In the genomic region with DNA sequence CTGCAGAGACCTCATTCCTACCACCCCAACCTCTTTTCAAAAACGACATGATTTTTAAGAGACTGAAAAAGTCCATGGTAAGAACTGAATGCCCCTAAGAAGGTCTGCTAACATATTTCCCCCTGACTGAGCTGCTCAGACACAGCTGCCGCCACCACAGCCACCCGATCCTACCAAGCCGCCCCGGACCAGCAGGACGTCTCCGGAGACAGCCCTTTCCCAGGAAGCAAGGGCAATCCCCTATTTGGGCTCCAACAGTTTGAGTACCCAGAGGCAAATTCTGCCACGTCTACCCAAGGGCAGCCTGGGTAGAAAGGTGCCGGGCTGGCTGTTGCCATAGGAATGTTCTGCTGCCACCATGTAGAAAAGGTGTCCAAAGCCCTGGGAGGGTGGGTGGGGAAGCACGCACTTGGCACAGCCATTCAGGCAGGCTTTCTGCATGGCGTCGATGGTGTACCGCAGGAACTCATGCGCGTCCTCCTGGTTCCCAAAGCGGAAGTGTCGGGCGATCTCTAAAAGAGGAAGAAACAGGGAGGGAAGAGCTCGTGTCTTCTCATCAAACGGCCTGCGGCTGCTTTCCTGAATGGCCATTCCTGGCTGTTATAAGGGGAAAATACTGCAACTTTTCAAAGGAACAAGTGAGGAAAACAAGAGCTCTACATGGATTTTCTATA, we compare ENCODE assay signal across 16 cellular contexts. TPM values are rescaled to one million over a fixed set of nuclear protein-coding genes. Genes with fewer than 3 reads are reported as not detected.
DNase-seq lines count a peak whose midpoint lies in the region; ATAC-seq, FAIRE-seq and TF ChIP-seq lines count a peak whose summit lies in the region.
"Had no signal": no experiment of that assay in that cellular context is flagged by ENCODE, and none has a peak within 500 bp of the region (broad histone marks: within the 10 kb centered on the region; RNA-seq: fewer than 3 reads in every experiment).

No MANE protein-coding gene starts in this region.

- no peak for FAIRE-seq in astrocyte (lab: Jason Lieb, UNC)

- H4K20me1 ChIP-seq in astrocyte (ENCODE audit: insufficient read depth, low read length): peaks cover 70% of the 10 kb centered on the region

- H3K27ac ChIP-seq in left ventricle myocardium inferior (replicated peaks) (no peak overlapping the region), astrocyte (ENCODE audit: low read depth, low read length) (peak overlapping the region; percentile 64), mesodermal cell (ENCODE audit: low read depth, low read length, severe bottlenecking) (peak overlapping the region; percentile 3)
- H3K27ac ChIP-seq: epithelial cell of prostate had no signal

- H3K27ac Mint-ChIP-seq in astrocyte (ENCODE audit: unreplicated experiment): peak overlapping the region; percentile 48
- H3K27ac Mint-ChIP-seq: activated naive CD8-positive, alpha-beta T cell; natural killer cell treated with Interleukin-12 subunit alpha and Interleukin-12 subunit beta and Interleukin-15 and Interleukin-18, amount 100 ng/mL, for 72 hours had no signal

- H2AFZ ChIP-seq in astrocyte (ENCODE audit: low read depth, low read length): no peak overlapping the region

- H3K4me2 ChIP-seq in astrocyte (ENCODE audit: low read length): no peak overlapping the region

- H3K79me2 ChIP-seq in astrocyte (ENCODE audit: insufficient read depth, low read length): peaks cover 77% of the 10 kb centered on the region

- no peak for TF ChIP-seq CTCF in left ventricle myocardium inferior (IDR thresholded peaks at IDR 0.05; ENCODE audit: borderline replicate concordance)
- TF ChIP-seq CTCF in astrocyte (IDR thresholded peaks at IDR 0.05; ENCODE audit: insufficient read depth, low read depth, low read length): no peak

- H3K9me3 ChIP-seq in left ventricle myocardium inferior (replicated peaks) (no peaks in the 10 kb centered on the region), astrocyte (ENCODE audit: insufficient read depth, low read depth, low read length) (no peaks in the 10 kb centered on the region), mesodermal cell (ENCODE audit: control insufficient read depth, low read length) (no peaks in the 10 kb centered on the region)
- H3K9me3 ChIP-seq: HAP-1 had no signal

- peak overlapping the region; percentile 44 for H3K9ac ChIP-seq in astrocyte (ENCODE audit: low read length)

- H3K36me3 Mint-ChIP-seq in astrocyte (ENCODE audit: low read depth, unreplicated experiment): peaks cover 43% of the 10 kb centered on the region

- H3K36me3 ChIP-seq in left ventricle myocardium inferior (peaks cover 97% of the 10 kb centered on the region), astrocyte (ENCODE audit: insufficient read depth, low read length) (peaks cover 56% of the 10 kb centered on the region), mesodermal cell (ENCODE audit: control insufficient read depth, insufficient read depth, low read length) (peaks cover 89% of the 10 kb centered on the region)

- H3K4me3 Mint-ChIP-seq in astrocyte (ENCODE audit: unreplicated experiment): no peak overlapping the region
- H3K4me3 Mint-ChIP-seq: activated naive CD8-positive, alpha-beta T cell; natural killer cell treated with Interleukin-12 subunit alpha and Interleukin-12 subunit beta and Interleukin-15 and Interleukin-18, amount 100 ng/mL, for 72 hours; stimulated activated naive CD8-positive, alpha-beta T cell treated with anti-CD3 and anti-CD28 coated beads, Interleukin-15, amount 100 ng/mL, for 72 hours had no signal

- H3K9me3 Mint-ChIP-seq in astrocyte (ENCODE audit: unreplicated experiment): no peaks in the 10 kb centered on the region
- H3K9me3 Mint-ChIP-seq: natural killer cell treated with Interleukin-12 subunit alpha and Interleukin-12 subunit beta and Interleukin-15 and Interleukin-18, amount 100 ng/mL, for 72 hours; stimulated activated naive CD8-positive, alpha-beta T cell treated with anti-CD3 and anti-CD28 coated beads, Interleukin-15, amount 100 ng/mL, for 72 hours had no signal

- peak; percentile 74 for DNase-seq in Right ventricle myocardium inferior (ENCODE audit: missing footprints)
- DNase-seq in left ventricle myocardium inferior: no peak
- DNase-seq in astrocyte (ENCODE audit: low read depth): no peak
- no peak for DNase-seq in AG08396 (ENCODE audit: low spot score)
- no peak for DNase-seq in SW 1271 (lab: John Stamatoyannopoulos, UW)
- no peak for DNase-seq in NCI-H748 treated with DMSO at 0.1 percent for 48 hours (lab: John Stamatoyannopoulos, UW)
- DNase-seq: activated CD8-positive, alpha-beta memory T cell treated with anti-CD3 and anti-CD28 coated beads, Interleukin-2, amount 50 U/mL, for 4 hours; glutamatergic neuron; stimulated activated naive CD8-positive, alpha-beta T cell treated with anti-CD3 and anti-CD28 coated beads, Interleukin-15, amount 100 ng/mL, for 72 hours had no signal

- ATAC-seq in Right ventricle myocardium inferior (no peak), HG03159 (IDR thresholded peaks at IDR 0.05; ENCODE audit: unreplicated experiment) (no peak)
- ATAC-seq: natural killer cell treated with Interleukin-12 subunit alpha and Interleukin-12 subunit beta and Interleukin-15 and Interleukin-18, amount 100 ng/mL, for 72 hours; SK-N-SH treated with all-trans-retinoic acid at 6 μM for 48 hours; stimulated activated naive CD8-positive, alpha-beta T cell treated with anti-CD3 and anti-CD28 coated beads, Interleukin-15, amount 100 ng/mL, for 72 hours had no signal

- H3K27me3 ChIP-seq in left ventricle myocardium inferior (ENCODE audit: low read depth) (no peaks in the 10 kb centered on the region), astrocyte (ENCODE audit: insufficient read depth, low read length) (no peaks in the 10 kb centered on the region)

- peaks cover 23% of the 10 kb centered on the region for H3K4me1 Mint-ChIP-seq in astrocyte (ENCODE audit: low read depth, unreplicated experiment)

- intact Hi-C loops in Right ventricle myocardium inferior (cut with DNase I): no loop called here
- intact Hi-C loops in left ventricle myocardium inferior (cut with micrococcal nuclease): no loop called here

- H3K27me3 Mint-ChIP-seq in astrocyte (ENCODE audit: low read depth, unreplicated experiment): no peaks in the 10 kb centered on the region
- H3K27me3 Mint-ChIP-seq: activated naive CD8-positive, alpha-beta T cell; natural killer cell treated with Interleukin-12 subunit alpha and Interleukin-12 subunit beta and Interleukin-15 and Interleukin-18, amount 100 ng/mL, for 72 hours; stimulated activated naive CD8-positive, alpha-beta T cell treated with anti-CD3 and anti-CD28 coated beads, Interleukin-15, amount 100 ng/mL, for 72 hours had no signal

- H3K4me1 ChIP-seq in left ventricle myocardium inferior: no peaks in the 10 kb centered on the region
- H3K4me1 ChIP-seq in astrocyte (ENCODE audit: insufficient read depth, low read length): peaks cover 22% of the 10 kb centered on the region
- H3K4me1 ChIP-seq in mesodermal cell (ENCODE audit: control insufficient read depth, insufficient read depth, low read length, poor library complexity, severe bottlenecking): peaks cover 12% of the 10 kb centered on the region
- H3K4me1 ChIP-seq: HAP-1 had no signal

- H3K4me3 ChIP-seq in left ventricle myocardium inferior (no peak overlapping the region), astrocyte (ENCODE audit: insufficient read depth, low read depth, low read length) (no peak overlapping the region), mesodermal cell (ENCODE audit: extremely low read depth, insufficient read depth, low read length, poor library complexity, severe bottlenecking) (no peak overlapping the region)
- H3K4me3 ChIP-seq: HAP-1 had no signal

- WGBS in mesodermal cell (ENCODE audit: insufficient coverage in 2 of 2), 2 experiments: 97 to 99% methylated on average over 15 to 20 of the region's 21 CpGs

RNA-seq across cellular contexts. Expression of a gene that starts 13.6 kb away (rescaled TPM):
- total RNA-seq in Right ventricle myocardium inferior (18.4 TPM), left ventricle myocardium inferior (19.4 TPM), astrocyte (48.1 and 51.0 TPM in 2 replicates)
- 20.2 TPM for polyA plus RNA-seq in mesodermal cell (2013, experiment 1 of 2)
- polyA plus RNA-seq in mesodermal cell (2013, experiment 2 of 2): 19.1 TPM

RNA-seq across cellular contexts. Expression of a gene that starts 44.9 kb away (rescaled TPM):
- total RNA-seq in Right ventricle myocardium inferior (34.0 TPM), left ventricle myocardium inferior (28.9 TPM), astrocyte (22.4 and 25.0 TPM in 2 replicates)
- polyA plus RNA-seq in mesodermal cell (2013, experiment 1 of 2): 17.1 TPM
- 15.4 TPM for polyA plus RNA-seq in mesodermal cell (2013, experiment 2 of 2)
